In the genomic region with DNA sequence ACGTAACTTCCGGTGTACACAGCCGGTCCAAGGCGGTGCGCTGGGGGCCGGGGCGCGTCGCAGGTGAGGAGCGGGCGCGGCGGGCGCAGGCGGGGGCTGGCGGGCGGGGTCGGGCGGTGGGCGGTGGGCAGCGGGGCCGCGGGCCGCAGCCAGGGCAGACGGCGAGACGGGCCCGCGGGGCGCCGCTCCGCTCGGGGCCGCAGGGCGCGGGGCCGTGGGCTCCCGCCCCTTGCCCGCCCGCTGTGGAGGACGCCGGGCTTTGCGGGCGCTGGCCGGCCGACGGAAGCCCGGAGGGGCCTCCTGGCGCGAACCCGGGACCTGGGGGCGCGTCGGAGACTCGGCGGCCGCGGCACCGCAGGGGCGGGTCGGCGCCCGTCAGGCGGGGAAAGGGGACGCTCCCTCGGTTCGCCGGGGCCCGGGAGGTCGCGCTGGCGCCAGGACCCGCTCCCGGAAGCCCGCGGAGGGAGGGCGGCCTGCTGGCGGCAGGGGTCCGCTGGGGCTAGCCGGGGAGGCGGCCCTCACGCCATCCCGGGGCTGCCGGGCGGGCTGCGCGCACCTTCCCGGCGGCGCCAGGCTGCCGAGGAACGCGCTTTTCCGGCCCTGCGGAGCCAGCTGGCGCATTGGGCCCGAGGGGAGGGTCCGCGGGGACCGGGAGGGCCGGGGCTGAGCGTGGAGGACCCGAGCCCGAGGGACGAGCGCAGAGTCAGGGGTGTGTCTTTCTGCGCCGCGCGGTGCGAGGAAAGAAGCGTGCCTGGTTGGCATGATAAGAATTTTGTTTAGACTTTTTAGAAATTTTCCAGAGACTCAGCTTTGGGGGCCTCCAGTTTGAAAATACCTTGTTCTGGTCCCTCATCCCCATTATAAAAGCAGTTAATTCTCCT, we compare ENCODE assay signal across 1 cellular context.
A peak's percentile ranks its signal among the peaks of the same experiment; 100 is the strongest.
TF ChIP-seq lines count a peak whose summit lies in the region.

A gene with protein sequence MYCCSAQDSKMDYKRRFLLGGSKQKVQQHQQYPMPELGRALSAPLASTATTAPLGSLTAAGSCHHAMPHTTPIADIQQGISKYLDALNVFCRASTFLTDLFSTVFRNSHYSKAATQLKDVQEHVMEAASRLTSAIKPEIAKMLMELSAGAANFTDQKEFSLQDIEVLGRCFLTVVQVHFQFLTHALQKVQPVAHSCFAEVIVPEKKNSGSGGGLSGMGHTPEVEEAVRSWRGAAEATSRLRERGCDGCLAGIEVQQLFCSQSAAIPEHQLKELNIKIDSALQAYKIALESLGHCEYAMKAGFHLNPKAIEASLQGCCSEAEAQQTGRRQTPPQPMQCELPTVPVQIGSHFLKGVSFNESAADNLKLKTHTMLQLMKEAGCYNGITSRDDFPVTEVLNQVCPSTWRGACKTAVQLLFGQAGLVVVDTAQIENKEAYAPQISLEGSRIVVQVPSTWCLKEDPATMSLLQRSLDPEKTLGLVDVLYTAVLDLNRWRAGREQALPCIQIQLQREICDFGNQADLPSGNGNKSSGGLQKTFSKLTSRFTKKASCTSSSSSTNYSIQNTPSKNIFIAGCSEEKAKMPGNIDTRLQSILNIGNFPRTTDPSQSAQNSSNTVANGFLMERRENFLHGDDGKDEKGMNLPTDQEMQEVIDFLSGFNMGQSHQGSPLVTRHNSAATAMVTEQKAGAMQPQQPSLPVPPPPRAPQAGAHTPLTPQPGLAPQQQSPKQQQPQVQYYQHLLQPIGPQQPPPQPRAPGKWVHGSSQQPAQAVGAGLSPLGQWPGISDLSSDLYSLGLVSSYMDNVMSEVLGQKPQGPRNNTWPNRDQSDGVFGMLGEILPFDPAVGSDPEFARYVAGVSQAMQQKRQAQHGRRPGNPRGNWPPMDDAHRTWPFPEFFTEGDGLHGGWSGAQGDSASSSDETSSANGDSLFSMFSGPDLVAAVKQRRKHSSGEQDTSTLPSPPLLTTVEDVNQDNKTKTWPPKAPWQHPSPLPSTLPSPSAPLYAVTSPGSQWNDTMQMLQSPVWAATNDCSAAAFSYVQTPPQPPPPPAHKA (N-terminal part only) (plus strand): TSS at position 3 of the 881 bp plus-strand sequence. CDS start 45,920 bp downstream, outside the sequence.

TF ChIP-seq in A549, 52 proteins besides CTCF, POLR2A, EP300 and RAD21 (continued from another document):
- TF ChIP-seq, protein P1, sequence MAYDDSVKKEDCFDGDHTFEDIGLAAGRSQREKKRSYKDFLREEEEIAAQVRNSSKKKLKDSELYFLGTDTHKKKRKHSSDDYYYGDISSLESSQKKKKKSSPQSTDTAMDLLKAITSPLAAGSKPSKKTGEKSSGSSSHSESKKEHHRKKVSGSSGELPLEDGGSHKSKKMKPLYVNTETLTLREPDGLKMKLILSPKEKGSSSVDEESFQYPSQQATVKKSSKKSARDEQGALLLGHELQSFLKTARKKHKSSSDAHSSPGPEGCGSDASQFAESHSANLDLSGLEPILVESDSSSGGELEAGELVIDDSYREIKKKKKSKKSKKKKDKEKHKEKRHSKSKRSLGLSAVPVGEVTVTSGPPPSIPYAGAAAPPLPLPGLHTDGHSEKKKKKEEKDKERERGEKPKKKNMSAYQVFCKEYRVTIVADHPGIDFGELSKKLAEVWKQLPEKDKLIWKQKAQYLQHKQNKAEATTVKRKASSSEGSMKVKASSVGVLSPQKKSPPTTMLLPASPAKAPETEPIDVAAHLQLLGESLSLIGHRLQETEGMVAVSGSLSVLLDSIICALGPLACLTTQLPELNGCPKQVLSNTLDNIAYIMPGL (CRISPR knock-in tag; IDR thresholded peaks at IDR 0.05; ENCODE audit: borderline replicate concordance): peak; percentile 35; the same call in 1 of the 2 replicates
- no peak for TF ChIP-seq CHD2 (IDR thresholded peaks at IDR 0.05; ENCODE audit: low read length, partially characterized antibody)
- no peak for TF ChIP-seq CBX8 (IDR thresholded peaks at IDR 0.05)
- 0 out of 2 replicates have a peak, but pooled peaks have one; percentile 30 for TF ChIP-seq HOXB13 (CRISPR knock-in tag; IDR thresholded peaks at IDR 0.05; ENCODE audit: low read depth)
- TF ChIP-seq, protein P2, sequence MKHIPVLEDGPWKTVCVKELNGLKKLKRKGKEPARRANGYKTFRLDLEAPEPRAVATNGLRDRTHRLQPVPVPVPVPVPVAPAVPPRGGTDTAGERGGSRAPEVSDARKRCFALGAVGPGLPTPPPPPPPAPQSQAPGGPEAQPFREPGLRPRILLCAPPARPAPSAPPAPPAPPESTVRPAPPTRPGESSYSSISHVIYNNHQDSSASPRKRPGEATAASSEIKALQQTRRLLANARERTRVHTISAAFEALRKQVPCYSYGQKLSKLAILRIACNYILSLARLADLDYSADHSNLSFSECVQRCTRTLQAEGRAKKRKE (CRISPR knock-in tag; IDR thresholded peaks at IDR 0.05; ENCODE audit: low read depth): no peak
- no peak for TF ChIP-seq KDM5A (IDR thresholded peaks at IDR 0.05)
- TF ChIP-seq TP53 (CRISPR knock-in tag; IDR thresholded peaks at IDR 0.05): peak; percentile 60; the same call in 1 of the 2 replicates
- no peak for TF ChIP-seq ZSCAN20 (CRISPR knock-in tag; IDR thresholded peaks at IDR 0.05)
- no peak for TF ChIP-seq HEYL (CRISPR knock-in tag; IDR thresholded peaks at IDR 0.05)
- no peak for TF ChIP-seq CHD4 (IDR thresholded peaks at IDR 0.05; ENCODE audit: borderline replicate concordance)
- TF ChIP-seq, protein P3, sequence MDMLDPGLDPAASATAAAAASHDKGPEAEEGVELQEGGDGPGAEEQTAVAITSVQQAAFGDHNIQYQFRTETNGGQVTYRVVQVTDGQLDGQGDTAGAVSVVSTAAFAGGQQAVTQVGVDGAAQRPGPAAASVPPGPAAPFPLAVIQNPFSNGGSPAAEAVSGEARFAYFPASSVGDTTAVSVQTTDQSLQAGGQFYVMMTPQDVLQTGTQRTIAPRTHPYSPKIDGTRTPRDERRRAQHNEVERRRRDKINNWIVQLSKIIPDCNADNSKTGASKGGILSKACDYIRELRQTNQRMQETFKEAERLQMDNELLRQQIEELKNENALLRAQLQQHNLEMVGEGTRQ (IDR thresholded peaks at IDR 0.05): no peak
- TF ChIP-seq PHF8 (IDR thresholded peaks at IDR 0.05; ENCODE audit: borderline replicate concordance, low read depth): peak; percentile 43; the same call in 1 of the 2 replicates
- TF ChIP-seq SMC3 (IDR thresholded peaks at IDR 0.05): no peak
- TF ChIP-seq MYC (IDR thresholded peaks at IDR 0.05; ENCODE audit: borderline replicate concordance, low read length): no peak
- TF ChIP-seq, protein P4, sequence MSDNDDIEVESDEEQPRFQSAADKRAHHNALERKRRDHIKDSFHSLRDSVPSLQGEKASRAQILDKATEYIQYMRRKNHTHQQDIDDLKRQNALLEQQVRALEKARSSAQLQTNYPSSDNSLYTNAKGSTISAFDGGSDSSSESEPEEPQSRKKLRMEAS (IDR thresholded peaks at IDR 0.05): peak; percentile 37
- TF ChIP-seq FOSB (CRISPR knock-in tag; IDR thresholded peaks at IDR 0.05): no peak
- TF ChIP-seq SREBF2 (IDR thresholded peaks at IDR 0.05): no peak
- TF ChIP-seq, protein P5, sequence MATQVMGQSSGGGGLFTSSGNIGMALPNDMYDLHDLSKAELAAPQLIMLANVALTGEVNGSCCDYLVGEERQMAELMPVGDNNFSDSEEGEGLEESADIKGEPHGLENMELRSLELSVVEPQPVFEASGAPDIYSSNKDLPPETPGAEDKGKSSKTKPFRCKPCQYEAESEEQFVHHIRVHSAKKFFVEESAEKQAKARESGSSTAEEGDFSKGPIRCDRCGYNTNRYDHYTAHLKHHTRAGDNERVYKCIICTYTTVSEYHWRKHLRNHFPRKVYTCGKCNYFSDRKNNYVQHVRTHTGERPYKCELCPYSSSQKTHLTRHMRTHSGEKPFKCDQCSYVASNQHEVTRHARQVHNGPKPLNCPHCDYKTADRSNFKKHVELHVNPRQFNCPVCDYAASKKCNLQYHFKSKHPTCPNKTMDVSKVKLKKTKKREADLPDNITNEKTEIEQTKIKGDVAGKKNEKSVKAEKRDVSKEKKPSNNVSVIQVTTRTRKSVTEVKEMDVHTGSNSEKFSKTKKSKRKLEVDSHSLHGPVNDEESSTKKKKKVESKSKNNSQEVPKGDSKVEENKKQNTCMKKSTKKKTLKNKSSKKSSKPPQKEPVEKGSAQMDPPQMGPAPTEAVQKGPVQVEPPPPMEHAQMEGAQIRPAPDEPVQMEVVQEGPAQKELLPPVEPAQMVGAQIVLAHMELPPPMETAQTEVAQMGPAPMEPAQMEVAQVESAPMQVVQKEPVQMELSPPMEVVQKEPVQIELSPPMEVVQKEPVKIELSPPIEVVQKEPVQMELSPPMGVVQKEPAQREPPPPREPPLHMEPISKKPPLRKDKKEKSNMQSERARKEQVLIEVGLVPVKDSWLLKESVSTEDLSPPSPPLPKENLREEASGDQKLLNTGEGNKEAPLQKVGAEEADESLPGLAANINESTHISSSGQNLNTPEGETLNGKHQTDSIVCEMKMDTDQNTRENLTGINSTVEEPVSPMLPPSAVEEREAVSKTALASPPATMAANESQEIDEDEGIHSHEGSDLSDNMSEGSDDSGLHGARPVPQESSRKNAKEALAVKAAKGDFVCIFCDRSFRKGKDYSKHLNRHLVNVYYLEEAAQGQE (IDR thresholded peaks at IDR 0.05): no peak
- no peak for TF ChIP-seq NFE2L2 (conservative IDR thresholded peaks at IDR 0.05; ENCODE audit: low read length)
- TF ChIP-seq, protein P6, sequence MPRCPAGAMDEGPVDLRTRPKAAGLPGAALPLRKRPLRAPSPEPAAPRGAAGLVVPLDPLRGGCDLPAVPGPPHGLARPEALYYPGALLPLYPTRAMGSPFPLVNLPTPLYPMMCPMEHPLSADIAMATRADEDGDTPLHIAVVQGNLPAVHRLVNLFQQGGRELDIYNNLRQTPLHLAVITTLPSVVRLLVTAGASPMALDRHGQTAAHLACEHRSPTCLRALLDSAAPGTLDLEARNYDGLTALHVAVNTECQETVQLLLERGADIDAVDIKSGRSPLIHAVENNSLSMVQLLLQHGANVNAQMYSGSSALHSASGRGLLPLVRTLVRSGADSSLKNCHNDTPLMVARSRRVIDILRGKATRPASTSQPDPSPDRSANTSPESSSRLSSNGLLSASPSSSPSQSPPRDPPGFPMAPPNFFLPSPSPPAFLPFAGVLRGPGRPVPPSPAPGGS (IDR thresholded peaks at IDR 0.05): peak; percentile 42; the same call in 2 of the 3 replicates
- TF ChIP-seq ZC3H11A (IDR thresholded peaks at IDR 0.05): no peak
- TF ChIP-seq CBX2 (IDR thresholded peaks at IDR 0.05; ENCODE audit: borderline replicate concordance, low read depth): no peak
- no peak for TF ChIP-seq EHMT2 (IDR thresholded peaks at IDR 0.05; ENCODE audit: low read depth)
- 0 out of 2 replicates have a peak, but pooled peaks have one; percentile 46 for TF ChIP-seq HOXB5 (CRISPR knock-in tag; IDR thresholded peaks at IDR 0.05)
